8 cellular contexts compared by ENCODE assay signal in the genomic region with DNA sequence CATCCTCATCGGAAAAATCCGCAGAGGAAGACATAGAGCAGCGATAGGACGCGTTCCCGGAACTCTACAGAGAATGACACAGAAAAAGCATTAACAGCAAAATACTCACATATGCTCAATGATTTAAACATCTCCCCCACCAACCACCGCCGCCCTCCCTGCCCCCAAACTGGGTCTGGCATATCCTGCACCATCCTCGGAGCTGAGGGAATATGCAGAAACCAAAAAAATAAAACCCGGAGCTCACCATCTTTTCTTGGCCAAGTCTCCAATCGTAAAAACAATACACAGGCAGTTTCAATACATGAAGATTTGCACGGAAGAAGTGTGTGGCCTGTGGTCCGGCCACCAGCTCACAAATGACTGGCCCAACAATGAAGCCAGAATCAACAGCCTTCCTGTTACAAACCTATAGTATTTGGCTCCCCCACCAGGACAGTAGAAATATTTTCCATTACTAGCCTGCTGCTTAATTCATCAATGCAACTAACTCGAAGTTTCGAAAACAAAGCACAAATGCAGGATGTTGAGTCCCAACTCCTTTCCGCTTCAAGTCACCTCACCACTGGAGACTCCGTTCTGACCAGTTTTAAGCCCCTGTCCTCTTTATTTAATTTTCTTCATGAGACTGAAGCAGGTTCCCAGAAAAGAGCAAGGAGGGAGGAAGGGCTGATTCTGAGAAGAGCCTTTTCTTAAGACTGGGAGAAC.
DNase-seq lines count a peak whose midpoint lies in the region; ATAC-seq, FAIRE-seq and TF ChIP-seq lines count a peak whose summit lies in the region.

No MANE protein-coding gene starts in this region.

- H3K9me3 ChIP-seq in WERI-Rb-1 (ENCODE audit: severe bottlenecking) (no peaks in the 10 kb centered on the region), mucosa of stomach (ENCODE audit: control insufficient read depth, low read length) (no peaks in the 10 kb centered on the region)

- TF ChIP-seq CTCF in CD14-positive monocyte (IDR thresholded peaks at IDR 0.05): peak; percentile 75
- TF ChIP-seq CTCF in WERI-Rb-1 (IDR thresholded peaks at IDR 0.05; ENCODE audit: low read depth, low read length): peak; percentile 78

- peaks cover 7 to 11% (median 7%) of the 10 kb centered on the region in 3 donors for H3K27me3 Mint-ChIP-seq in CD14-positive monocyte (ENCODE audit: low read depth in 3 of 3)

- ATAC-seq in GM18508 (IDR thresholded peaks at IDR 0.05; ENCODE audit: insufficient read depth, unreplicated experiment): peak; percentile 94
- peak; percentile 91 for ATAC-seq in HG02870 (IDR thresholded peaks at IDR 0.05; ENCODE audit: unreplicated experiment)

- no peaks in the 10 kb centered on the region for H3K27me3 ChIP-seq in WERI-Rb-1 (ENCODE audit: insufficient read depth, low read depth, severe bottlenecking)
- H3K27me3 ChIP-seq in mucosa of stomach (ENCODE audit: control insufficient read depth, insufficient read depth, low read length): no peaks in the 10 kb centered on the region

- H3K27ac Mint-ChIP-seq in CD14-positive monocyte: peak overlapping the region in 3 of 7 donors; percentile 7 to 61 (median 17)

- H3K36me3 Mint-ChIP-seq in CD14-positive monocyte: no peaks in the 10 kb centered on the region

- H3K4me3 ChIP-seq in WERI-Rb-1 (ENCODE audit: low read depth, low read length) (peak overlapping the region; percentile 19), mucosa of stomach (ENCODE audit: low read length) (peak overlapping the region; percentile 6)

- FAIRE-seq in urothelium cell line (lab: Jason Lieb, UNC): no peak

- H3K4me1 Mint-ChIP-seq in CD14-positive monocyte: peaks cover 30% of the 10 kb centered on the region

- no peaks in the 10 kb centered on the region for H3K4me1 ChIP-seq in mucosa of stomach (ENCODE audit: control insufficient read depth, insufficient read depth, low read length)

- peak overlapping the region; percentile 84 to 95 for H3K4me3 Mint-ChIP-seq in CD14-positive monocyte

- H3K36me3 ChIP-seq in WERI-Rb-1: no peaks in the 10 kb centered on the region
- H3K36me3 ChIP-seq in mucosa of stomach (ENCODE audit: control insufficient read depth, insufficient read depth, low read length): no peaks in the 10 kb centered on the region

- H3K9me3 Mint-ChIP-seq in CD14-positive monocyte: peaks cover 0 to 2% (median 0%) of the 10 kb centered on the region in 7 donors

- peak overlapping the region; percentile 51 for H3K9ac ChIP-seq in mucosa of stomach (ENCODE audit: low read length)

- intact Hi-C loops in CD14-positive monocyte (cut with micrococcal nuclease): loop anchor here in 1 of 2 donors (5.0 kb wide), 1 partner anchor 214 kb away; no protein-coding TSS in a partner anchor

- H3K27ac ChIP-seq in WERI-Rb-1: no peak overlapping the region

- DNase-seq in CD14-positive monocyte (ENCODE audit: low spot score): no peak
- peak; percentile 6 for DNase-seq in NCI-H2029 treated with DMSO at 0.1 percent for 48 hours (lab: John Stamatoyannopoulos, UW)
- DNase-seq in WERI-Rb-1: peak; percentile 68
- DNase-seq in fibroblast of gingiva (ENCODE audit: low read depth): peak; percentile 86
- peak; percentile 60 for DNase-seq in urothelium cell line (ENCODE audit: low spot score)
